ENCODE assay signal across 11 cellular contexts in the genomic region with DNA sequence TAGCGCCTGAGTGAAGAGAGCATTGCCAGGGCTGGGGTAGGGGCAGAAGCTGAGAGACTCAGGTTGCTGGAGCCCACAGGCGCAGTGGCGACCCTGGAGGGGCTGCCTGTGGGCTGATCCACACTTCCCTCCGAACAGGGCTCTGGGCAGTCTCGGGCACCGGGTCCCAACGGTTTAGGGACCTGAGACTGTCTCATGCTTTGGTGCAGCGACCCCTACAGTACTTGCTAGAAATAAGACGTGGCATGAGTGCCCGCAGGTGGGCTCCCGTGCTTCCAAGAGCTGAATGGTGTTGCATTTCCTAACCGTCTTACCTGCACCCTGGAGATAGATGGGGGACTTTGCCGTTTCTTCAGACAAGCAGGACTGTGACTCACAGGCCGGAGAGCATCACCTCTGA. TPM values are rescaled to one million over a fixed set of nuclear protein-coding genes. Genes with fewer than 3 reads are reported as not detected.
DNase-seq lines count a peak whose midpoint lies in the region; TF ChIP-seq lines count a peak whose summit lies in the region.
"Had no signal": no experiment of that assay in that cellular context is flagged by ENCODE, and none has a peak within 500 bp of the region (broad histone marks: within the 10 kb centered on the region; RNA-seq: fewer than 3 reads in every experiment).

No MANE protein-coding gene starts in this region.

- H3K9me2 ChIP-seq in OCI-LY7 (ENCODE audit: insufficient read depth, low read length), result no peaks in the 10 kb centered on the region

- peaks cover 17% of the 10 kb centered on the region for H3K4me1 ChIP-seq in OCI-LY7 (ENCODE audit: insufficient read depth, low read length, poor library complexity, severe bottlenecking)

- POLR2A ChIA-PET in OCI-LY7 (lab: Charles Lee), result interaction anchor here (0.6 to 1.7 kb wide), 2 partner anchors 10 to 15 kb away, joined by 3 to 5 read pairs; no protein-coding TSS in a partner anchor
- POLR2A ChIA-PET in activated CD4-positive, alpha-beta memory T cell treated with anti-CD3 and anti-CD28 coated beads, Interleukin-2, amount 10 ng/mL, durations not matched to agents 7 days and 5 days (lab: Charles Lee), result no interaction called here

- H3K27me3 Mint-ChIP-seq in activated CD4-positive, alpha-beta memory T cell treated with anti-CD3 and anti-CD28 coated beads, Interleukin-2, amount 10 ng/mL, durations not matched to agents 7 days and 5 days, result no peaks in the 10 kb centered on the region
- H3K27me3 Mint-ChIP-seq: B cell; CD4-positive, alpha-beta T cell had no signal

- intact Hi-C loops in OCI-LY7 (cut with micrococcal nuclease; ENCODE audit: unreplicated experiment) (no loop called here), head of caudate nucleus (cut with DNase I) (no loop called here)

- H4K20me1 ChIP-seq in OCI-LY7 (ENCODE audit: insufficient read depth, low read length), result no peaks in the 10 kb centered on the region

- peak; percentile 22 for DNase-seq in OCI-LY7 (ENCODE audit: low spot score)
- DNase-seq in choroid plexus epithelial cell (ENCODE audit: low read depth), result no peak
- DNase-seq in iPS-NIHi7 (ENCODE audit: extremely low spot score), result peak; percentile 60
- DNase-seq in activated CD4-positive, alpha-beta memory T cell treated with anti-CD3 and anti-CD28 coated beads, Interleukin-2, amount 10 ng/mL, durations not matched to agents 7 days and 5 days, result no peak
- DNase-seq in RKO (ENCODE audit: low spot score), result no peak
- DNase-seq in activated CD8-positive, alpha-beta memory T cell treated with anti-CD3 and anti-CD28 coated beads, Interleukin-2, amount 50 U/mL, for 4 hours, result no peak
- no peak for DNase-seq in head of caudate nucleus
- DNase-seq: C1 segment of cervical spinal cord; CD4-positive, alpha-beta T cell; DMS 273 treated with DMSO at 0.1 percent for 48 hours had no signal

- peak; percentile 55 for TF ChIP-seq CTCF in OCI-LY7 (conservative IDR thresholded peaks at IDR 0.05; ENCODE audit: low read length)
- TF ChIP-seq CTCF in choroid plexus epithelial cell (conservative IDR thresholded peaks at IDR 0.05; ENCODE audit: low read depth, low read length), result peak; percentile 12

- peaks cover 10% of the 10 kb centered on the region for H3K36me3 ChIP-seq in OCI-LY7 (ENCODE audit: insufficient read depth, low read length)

- H3K9me3 ChIP-seq in OCI-LY7 (ENCODE audit: low read length), result no peaks in the 10 kb centered on the region

- H2AFZ ChIP-seq in OCI-LY7 (ENCODE audit: low read length), result no peak overlapping the region

- no peak overlapping the region for H3K27ac ChIP-seq in OCI-LY7 (ENCODE audit: low read depth, low read length, poor library complexity, severe bottlenecking)

- H3K4me3 ChIP-seq in OCI-LY7 (ENCODE audit: low read depth, low read length, poor library complexity, severe bottlenecking) (no peak overlapping the region), choroid plexus epithelial cell (ENCODE audit: low read depth, low read length) (no peak overlapping the region)

- no TSS peak for BruUV-seq in OCI-LY7 (replicated peaks; lab: Mats Ljungman, UMichigan)

- no peak overlapping the region for H3K4me2 ChIP-seq in OCI-LY7 (ENCODE audit: low read length)

- no peaks in the 10 kb centered on the region for H3K79me2 ChIP-seq in OCI-LY7 (ENCODE audit: insufficient read depth, low read depth, low read length)

- CTCF ChIA-PET in OCI-LY7 (lab: Charles Lee; ENCODE audit: unreplicated experiment), result no interaction called here
- CTCF ChIA-PET in activated CD4-positive, alpha-beta memory T cell treated with anti-CD3 and anti-CD28 coated beads, Interleukin-2, amount 10 ng/mL, durations not matched to agents 7 days and 5 days (lab: Charles Lee), result no interaction called here

- no peak overlapping the region for H3K4me3 Mint-ChIP-seq in activated CD4-positive, alpha-beta memory T cell treated with anti-CD3 and anti-CD28 coated beads, Interleukin-2, amount 10 ng/mL, durations not matched to agents 7 days and 5 days
- H3K4me3 Mint-ChIP-seq: B cell; CD4-positive, alpha-beta T cell had no signal

- H3K4me1 Mint-ChIP-seq in activated CD4-positive, alpha-beta memory T cell treated with anti-CD3 and anti-CD28 coated beads, Interleukin-2, amount 10 ng/mL, durations not matched to agents 7 days and 5 days, result no peaks in the 10 kb centered on the region
- H3K4me1 Mint-ChIP-seq: B cell had no signal

- peaks cover 2% of the 10 kb centered on the region for H3K36me3 Mint-ChIP-seq in activated CD4-positive, alpha-beta memory T cell treated with anti-CD3 and anti-CD28 coated beads, Interleukin-2, amount 10 ng/mL, durations not matched to agents 7 days and 5 days (ENCODE audit: low read depth)

- no peak overlapping the region for H3K27ac Mint-ChIP-seq in activated CD4-positive, alpha-beta memory T cell treated with anti-CD3 and anti-CD28 coated beads, Interleukin-2, amount 10 ng/mL, durations not matched to agents 7 days and 5 days
- H3K27ac Mint-ChIP-seq: B cell; CD4-positive, alpha-beta T cell had no signal

- no peaks in the 10 kb centered on the region for H3K9me3 Mint-ChIP-seq in activated CD4-positive, alpha-beta memory T cell treated with anti-CD3 and anti-CD28 coated beads, Interleukin-2, amount 10 ng/mL, durations not matched to agents 7 days and 5 days
- H3K9me3 Mint-ChIP-seq: CD4-positive, alpha-beta T cell had no signal

RNA-seq across cellular contexts. Expression of a gene that starts 57.4 kb away (rescaled TPM):
- total RNA-seq in OCI-LY7 (2014; rRNA removed; shearing (Covaris generic)), result 10.2 and 12.0 TPM in 2 replicates
- total RNA-seq in OCI-LY7 (2022), result 24.6 and 26.3 TPM in 2 replicates
- total RNA-seq in activated CD4-positive, alpha-beta memory T cell treated with anti-CD3 and anti-CD28 coated beads, Interleukin-2, amount 10 ng/mL, durations not matched to agents 7 days and 5 days, result 10 to 100 TPM; 17.1 to 17.2 TPM

Comparison
In these comparisons a context has a peak if more than half of its experiments do, and no peak if none do; other contexts are left out.
1. DNase-seq: peak in OCI-LY7 (single experiment) and iPS-NIHi7 (single experiment); none in choroid plexus epithelial cell (single experiment), activated CD4-positive, alpha-beta memory T cell treated with anti-CD3 and anti-CD28 coated beads, Interleukin-2, amount 10 ng/mL, durations not matched to agents 7 days and 5 days (single experiment), RKO (single experiment), activated CD8-positive, alpha-beta memory T cell treated with anti-CD3 and anti-CD28 coated beads, Interleukin-2, amount 50 U/mL, for 4 hours (single experiment) and head of caudate nucleus (0 of 42).